ENCODE assay signal across 20 cellular contexts in the genomic region with DNA sequence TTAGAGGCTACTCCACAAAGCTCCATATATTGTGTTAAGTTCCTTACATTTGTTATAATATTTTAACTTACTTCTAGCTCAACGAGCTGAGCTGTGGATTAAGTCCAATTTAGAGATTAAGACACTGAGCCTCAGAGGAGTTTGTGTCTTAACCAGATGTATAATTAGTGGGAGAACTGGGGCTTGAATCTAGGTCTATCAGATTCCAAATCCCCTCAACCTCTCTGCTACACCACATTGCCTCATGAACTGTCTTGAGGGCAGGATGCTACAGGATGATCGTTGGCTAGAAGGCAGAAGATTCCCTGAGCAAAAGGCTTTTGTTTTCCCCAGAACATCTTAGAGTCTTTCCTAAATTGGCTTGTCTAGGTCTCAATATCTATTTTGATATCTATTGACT.
DNase-seq lines count a peak whose midpoint lies in the region; FAIRE-seq and TF ChIP-seq lines count a peak whose summit lies in the region.
"Had no signal": no experiment of that assay in that cellular context is flagged by ENCODE, and none has a peak within 500 bp of the region (broad histone marks: within the 10 kb centered on the region; RNA-seq: fewer than 3 reads in every experiment).

No MANE protein-coding gene starts in this region.

- CTCF ChIA-PET in H1 (lab: Charles Lee; ENCODE audit: partially characterized antibody), result no interaction called here

- H3K36me3 ChIP-seq in H1 (ENCODE audit: control insufficient read depth in 2 of 4, insufficient read depth in 4 of 4, low read length in 3 of 4), result no peaks in the 10 kb centered on the region; a peak in 1 of 8 replicates
- H3K36me3 ChIP-seq in MG63, result no peaks in the 10 kb centered on the region
- H3K36me3 ChIP-seq: BE2C; BLaER1 treated with 17β-estradiol and CSF1 and Interleukin-3, amounts not matched to agents 10 nM and 100 nM had no signal

- peak; percentile 15 for DNase-seq in D721Med (ENCODE audit: insufficient read length, low spot score)
- peak; percentile 46 to 66 for DNase-seq in NCI-H524 (lab: John Stamatoyannopoulos, UW)
- DNase-seq in NCI-H82 treated with DMSO at 0.1 percent for 48 hours (lab: John Stamatoyannopoulos, UW; ENCODE audit: unreplicated experiment), result peak; percentile 98
- DNase-seq in H1 (ENCODE audit: low read depth in 1 of 2, low spot score in 2 of 2), result no peak
- no peak for DNase-seq in coronary artery (ENCODE audit: low spot score)
- DNase-seq in MG63, result no peak
- no peak for DNase-seq in SKM-1 (lab: John Stamatoyannopoulos, UW; ENCODE audit: unreplicated experiment)
- DNase-seq: 8988T; ACHN; AML-193; BE2C; CD4-positive, alpha-beta T cell; CD8-positive, alpha-beta memory T cell; DMS153; DND-41; H9 had no signal

- no peaks in the 10 kb centered on the region for H4K20me1 ChIP-seq in H1 (replicated peaks in 1 of 2; ENCODE audit: control insufficient read depth in 1 of 2, insufficient read depth in 2 of 2, low read length in 2 of 2)
- H4K20me1 ChIP-seq: BLaER1 treated with 17β-estradiol and CSF1 and Interleukin-3, amounts not matched to agents 10 nM and 100 nM had no signal

- H4K5ac ChIP-seq in H1 (ENCODE audit: insufficient read length, low read depth, low read length), result no peak overlapping the region

- peak; percentile 94 for FAIRE-seq in D721Med (lab: Jason Lieb, UNC)
- no peak for FAIRE-seq in H1 (lab: Jason Lieb, UNC)
- FAIRE-seq: A549, G401.6, GM12892 had no signal

- no peak for TF ChIP-seq EP300 in H1 (IDR thresholded peaks at IDR 0.05; ENCODE audit: borderline replicate concordance in 1 of 2, low read depth in 2 of 2, low read length in 2 of 2)

- no peaks in the 10 kb centered on the region for H3K79me2 ChIP-seq in H1 (ENCODE audit: control insufficient read depth in 1 of 2, insufficient read depth in 2 of 2, low read length in 2 of 2)

- peak overlapping the region; percentile 87 for H2AFZ ChIP-seq in H1 (ENCODE audit: low read length)

- H2BK5ac ChIP-seq in H1 (ENCODE audit: low read depth, low read length), result no peak overlapping the region

- TF ChIP-seq POLR2A in H1 (IDR thresholded peaks at IDR 0.05; ENCODE audit: control extremely low read depth in 1 of 2, low read depth in 2 of 2, low read length in 2 of 2), result no peak

- H4K8ac ChIP-seq in H1 (ENCODE audit: extremely low read depth, insufficient read depth, low read length), result no peak overlapping the region

- no peak overlapping the region for H2BK12ac ChIP-seq in H1 (ENCODE audit: low read depth, low read length)

- TF ChIP-seq RAD21 in H1 (IDR thresholded peaks at IDR 0.05 in 1 of 2, conservative IDR thresholded peaks at IDR 0.05 in 1 of 2; ENCODE audit: low read depth in 2 of 2, low read length in 2 of 2), result no peak

- no peaks in the 10 kb centered on the region for H3K79me1 ChIP-seq in H1 (ENCODE audit: low read depth, low read length)

- 90% methylated on average over 2 of the region's 2 CpGs; no CpG with 5 or more reads in 1 of the 2 experiments for WGBS in H1 (ENCODE audit: extremely low coverage in 1 of 2, insufficient coverage in 1 of 2, insufficient read length in 1 of 2, insufficient replicate concordance in 2 of 2, low coverage in 1 of 2, low lambda C conversion rate in 2 of 2, missing lambda C conversion rate in 1 of 2), 2 experiments

- H3K27ac ChIP-seq in H1 (ENCODE audit: low read depth, low read length) (no peak overlapping the region), coronary artery (no peak overlapping the region)
- H3K27ac ChIP-seq: A549; BLaER1 treated with 17β-estradiol and CSF1 and Interleukin-3, amounts not matched to agents 10 nM and 100 nM had no signal

- H3K9ac ChIP-seq in H1 (replicated peaks in 1 of 4; ENCODE audit: extremely low read depth in 1 of 4, low read depth in 3 of 4, low read length in 3 of 4), result no peak overlapping the region
- H3K9ac ChIP-seq: BLaER1 treated with 17β-estradiol and CSF1 and Interleukin-3, amounts not matched to agents 10 nM and 100 nM had no signal

- no peak overlapping the region for H3K14ac ChIP-seq in H1 (ENCODE audit: insufficient read length)

- H3K9me3 ChIP-seq in H1 (ENCODE audit: insufficient read depth in 2 of 2, low read depth in 1 of 2, low read length in 1 of 2) (no peaks in the 10 kb centered on the region), MG63 (no peaks in the 10 kb centered on the region)
- H3K9me3 ChIP-seq: A549; BE2C; BLaER1 treated with 17β-estradiol and CSF1 and Interleukin-3, amounts not matched to agents 10 nM and 100 nM had no signal

- no peak overlapping the region for H2BK15ac ChIP-seq in H1 (ENCODE audit: low read length)

- no peak overlapping the region for H3K4me2 ChIP-seq in H1 (ENCODE audit: insufficient read depth in 1 of 2, low read depth in 2 of 2, low read length in 2 of 2)
- H3K4me2 ChIP-seq: A549; BLaER1 treated with 17β-estradiol and CSF1 and Interleukin-3, amounts not matched to agents 10 nM and 100 nM had no signal

- no peak overlapping the region for H2AK5ac ChIP-seq in H1 (ENCODE audit: low read depth, low read length)

- no peak overlapping the region for H2BK120ac ChIP-seq in H1 (replicated peaks; ENCODE audit: low read depth, low read length)

- H4K91ac ChIP-seq in H1 (replicated peaks; ENCODE audit: insufficient read length, low read length), result no peak overlapping the region

- H3K23ac ChIP-seq in H1 (ENCODE audit: insufficient read length), result no peak overlapping the region

- no peaks in the 10 kb centered on the region for H3K23me2 ChIP-seq in H1 (ENCODE audit: low read depth, low read length)

- H3K27me3 ChIP-seq in H1 (replicated peaks in 1 of 4; ENCODE audit: control insufficient read depth in 3 of 4, extremely low read depth in 1 of 4, insufficient read depth in 3 of 4, low read length in 3 of 4) (no peaks in the 10 kb centered on the region), MG63 (no peaks in the 10 kb centered on the region)
- H3K27me3 ChIP-seq: BE2C; BLaER1 treated with 17β-estradiol and CSF1 and Interleukin-3, amounts not matched to agents 10 nM and 100 nM had no signal

- H3K4me3 ChIP-seq in H1 (ENCODE audit: extremely low read depth in 1 of 4, insufficient read depth in 2 of 4, low read depth in 3 of 4, low read length in 4 of 4) (no peak overlapping the region), coronary artery (no peak overlapping the region), MG63 (no peak overlapping the region)
- H3K4me3 ChIP-seq: A549; BLaER1 treated with 17β-estradiol and CSF1 and Interleukin-3, amounts not matched to agents 10 nM and 100 nM had no signal

- no peak for TF ChIP-seq CTCF in D721Med (IDR thresholded peaks at IDR 0.05; ENCODE audit: insufficient read depth, missing control alignments)
- TF ChIP-seq CTCF in H1 (IDR thresholded peaks at IDR 0.05; ENCODE audit: control extremely low read depth in 1 of 3, insufficient read depth in 1 of 3, low read depth in 1 of 3, low read length in 3 of 3), result no peak
- TF ChIP-seq CTCF in coronary artery (IDR thresholded peaks at IDR 0.05), result no peak

- H3K4ac ChIP-seq in H1 (replicated peaks; ENCODE audit: insufficient read length, low read depth, low read length), result no peak overlapping the region

- H2BK20ac ChIP-seq in H1 (ENCODE audit: low read length), result no peak overlapping the region

- POLR2A ChIA-PET in H1 (lab: Charles Lee; ENCODE audit: partially characterized antibody), result no interaction called here

- H3K56ac ChIP-seq in H1 (replicated peaks; ENCODE audit: insufficient read length, low read depth, low read length), result no peak overlapping the region

- no peak overlapping the region for H3K18ac ChIP-seq in H1 (ENCODE audit: extremely low read depth, low read length)

- H3K4me1 ChIP-seq in H1 (replicated peaks in 1 of 4; ENCODE audit: control insufficient read depth in 3 of 4, insufficient read depth in 4 of 4, low read length in 3 of 4), result no peaks in the 10 kb centered on the region
- H3K4me1 ChIP-seq: A549; BLaER1 treated with 17β-estradiol and CSF1 and Interleukin-3, amounts not matched to agents 10 nM and 100 nM had no signal

TF ChIP-seq in H1, 55 proteins besides CTCF, POLR2A, EP300 and RAD21:
- TF ChIP-seq ZNF274 (IDR thresholded peaks at IDR 0.05; ENCODE audit: borderline replicate concordance, extremely low read depth, low read length) (no peak), CBX8 (IDR thresholded peaks at IDR 0.05; ENCODE audit: borderline replicate concordance, low read depth, low read length) (no peak), GTF2F1 (IDR thresholded peaks at IDR 0.05; ENCODE audit: borderline replicate concordance, low read depth, low read length) (no peak), E2F6 (IDR thresholded peaks at IDR 0.05) (no peak), JUND (IDR thresholded peaks at IDR 0.05; ENCODE audit: low read length) (no peak), RXRA (IDR thresholded peaks at IDR 0.05; ENCODE audit: insufficient read depth, low read depth, low read length) (no peak), TAF1 (IDR thresholded peaks at IDR 0.05; ENCODE audit: low read depth, low read length) (no peak), ATF2 (IDR thresholded peaks at IDR 0.05; ENCODE audit: low read length) (no peak), BCL11A (IDR thresholded peaks at IDR 0.05; ENCODE audit: low read depth in 2 of 2, low read length in 2 of 2) (no peak), KDM1A (IDR thresholded peaks at IDR 0.05; ENCODE audit: borderline replicate concordance, low read length) (no peak), CHD2 (IDR thresholded peaks at IDR 0.05; ENCODE audit: low read length) (no peak), TAF7 (optimal IDR thresholded peaks at IDR 0.05; ENCODE audit: borderline replicate concordance, low read depth, low read length) (no peak), BRCA1 (IDR thresholded peaks at IDR 0.05; ENCODE audit: low read depth, low read length) (no peak), CEBPB (IDR thresholded peaks at IDR 0.05; ENCODE audit: low read depth, low read length) (no peak)
TF ChIP-seq in H1: peak in this region for 0.

Comparison
In these comparisons a context has a peak if more than half of its experiments do, and no peak if none do; other contexts are left out.
1. DNase-seq: peak in D721Med (single experiment), NCI-H524 (2 of 2) and NCI-H82 treated with DMSO at 0.1 percent for 48 hours (single experiment); none in H1 (0 of 2), coronary artery (single experiment), MG63 (single experiment) and SKM-1 (single experiment).